1 cellular context compared by ENCODE assay signal in genomic region chr7:26194764-26195163, GRCh38.
TF ChIP-seq lines count a peak whose summit lies in the region.

No MANE protein-coding gene starts in this region.

TF ChIP-seq in HepG2, 621 proteins besides CTCF, POLR2A, EP300 and RAD21:
- TF ChIP-seq AGO1 (IDR thresholded peaks at IDR 0.05; ENCODE audit: low read depth, low read length, poor library complexity, severe bottlenecking): peak; percentile 77
